ENCODE assay signal across 11 cellular contexts in genomic region chr13:34357435-34358232, GRCh38.
DNase-seq lines count a peak whose midpoint lies in the region; ATAC-seq and TF ChIP-seq lines count a peak whose summit lies in the region.
"Had no signal": no experiment of that assay in that cellular context is flagged by ENCODE, and none has a peak within 500 bp of the region (broad histone marks: within the 10 kb centered on the region; RNA-seq: fewer than 3 reads in every experiment).

No MANE protein-coding gene starts in this region.

- dilution Hi-C loops in mammary epithelial cell (cut with HindIII; ENCODE audit: low sequenced_read_pairs) = no loop called here

- TF ChIP-seq POLR2A in NB4 (IDR thresholded peaks at IDR 0.05; ENCODE audit: extremely low read depth, insufficient read length) = no peak

- H3K27ac ChIP-seq in mammary epithelial cell (ENCODE audit: insufficient read depth, low read depth, low read length) = peak overlapping the region; percentile 40
- H3K27ac ChIP-seq in mesenchymal stem cell (ENCODE audit: low read length, poor library complexity, severe bottlenecking) = peak overlapping the region; percentile 17

- peak overlapping the region; percentile 90 to 96 for H3K18ac ChIP-seq in mesenchymal stem cell (ENCODE audit: low read depth in 1 of 2, low read length in 2 of 2)

- no TSS peak for BruUV-seq in mammary epithelial cell (replicated peaks; lab: Mats Ljungman, UMichigan)

- H3K4me3 ChIP-seq in NB4 (ENCODE audit: low read depth, low read length) = no peak overlapping the region
- H3K4me3 ChIP-seq in mammary epithelial cell (replicated peaks in 1 of 3; ENCODE audit: insufficient read depth in 1 of 3, low read depth in 2 of 3, low read length in 3 of 3) = no peak overlapping the region
- H3K4me3 ChIP-seq in mesenchymal stem cell (ENCODE audit: insufficient read depth in 1 of 2, low read depth in 1 of 2, low read length in 2 of 2) = no peak overlapping the region
- H3K4me3 ChIP-seq: lung had no signal

- peak overlapping the region; percentile 93 to 99 for H3K4ac ChIP-seq in mesenchymal stem cell (ENCODE audit: low read depth in 1 of 2, low read length in 2 of 2)

- H2AK5ac ChIP-seq in mesenchymal stem cell (ENCODE audit: low read length, severe bottlenecking) = peak overlapping the region; percentile 91

- H3K79me1 ChIP-seq in mesenchymal stem cell (replicated peaks; ENCODE audit: low read length, poor library complexity, severe bottlenecking) = no peaks in the 10 kb centered on the region

- ATAC-seq in Right ventricle myocardium inferior (no peak), GM21528 (IDR thresholded peaks at IDR 0.05; ENCODE audit: low FRiP score, unreplicated experiment) (no peak), GM19397 (IDR thresholded peaks at IDR 0.05; ENCODE audit: unreplicated experiment) (no peak)

- DNase-seq in EL (peak; percentile 87), NB4 (ENCODE audit: low read depth) (peak; percentile 46), mammary epithelial cell (peak; percentile 79), mesenchymal stem cell (peak; percentile 83), Right ventricle myocardium inferior (ENCODE audit: missing footprints) (no peak), medulla oblongata (ENCODE audit: extremely low spot score) (no peak)
- DNase-seq: NCI-H1436 treated with DMSO at 0.1 percent for 48 hours; stimulated activated naive CD4-positive, alpha-beta T cell had no signal

- H3K23ac ChIP-seq in mesenchymal stem cell (ENCODE audit: low read length in 2 of 2) = no peak overlapping the region

- no peak for TF ChIP-seq CTCF in NB4 (IDR thresholded peaks at IDR 0.05; ENCODE audit: low read depth, low read length)
- no peak for TF ChIP-seq CTCF in mammary epithelial cell (conservative IDR thresholded peaks at IDR 0.05 in 1 of 2, IDR thresholded peaks at IDR 0.05 in 1 of 2; ENCODE audit: extremely low read depth in 1 of 2, insufficient read depth in 1 of 2, low read depth in 1 of 2, low read length in 2 of 2)

- H3K4me2 ChIP-seq in mammary epithelial cell (ENCODE audit: insufficient read depth, low read depth, low read length) = peak overlapping the region; percentile 32
- H3K4me2 ChIP-seq in mesenchymal stem cell (ENCODE audit: low read length, poor library complexity, severe bottlenecking) = no peak overlapping the region

- no peaks in the 10 kb centered on the region for H3K79me2 ChIP-seq in mammary epithelial cell (ENCODE audit: insufficient read depth, low read length)

- H4K8ac ChIP-seq in mesenchymal stem cell (ENCODE audit: low read length) = peak overlapping the region; percentile 88

- no peaks in the 10 kb centered on the region for H3K27me3 ChIP-seq in mammary epithelial cell (ENCODE audit: insufficient read depth, low read length)
- H3K27me3 ChIP-seq in mesenchymal stem cell (ENCODE audit: control insufficient read depth in 1 of 2, insufficient read depth in 1 of 2, low read length in 2 of 2) = no peaks in the 10 kb centered on the region

- H2BK5ac ChIP-seq in mesenchymal stem cell (ENCODE audit: low read depth, low read length, poor library complexity, severe bottlenecking) = peak overlapping the region; percentile 58

- intact Hi-C loops in mammary epithelial cell (cut with micrococcal nuclease) (loop anchor here (2.0 to 10.0 kb wide), 2 partner anchors 55 to 107 kb away; no protein-coding TSS in a partner anchor), Right ventricle myocardium inferior (cut with DNase I) (no loop called here)

- H2AFZ ChIP-seq in mammary epithelial cell (ENCODE audit: low read depth, low read length) (peak overlapping the region; percentile 60), mesenchymal stem cell (ENCODE audit: low read depth, low read length) (no peak overlapping the region)

- 44% methylated on average over 10 of the region's 10 CpGs for WGBS in mammary epithelial cell (ENCODE audit: low coverage, missing lambda C conversion rate)
- 19% methylated on average over 9 of the region's 10 CpGs for WGBS in mesenchymal stem cell

- peak overlapping the region; percentile 97 for H4K91ac ChIP-seq in mesenchymal stem cell (ENCODE audit: low read length)

- H2BK15ac ChIP-seq in mesenchymal stem cell (ENCODE audit: low read depth, poor library complexity, severe bottlenecking) = peak overlapping the region; percentile 90

- H2BK12ac ChIP-seq in mesenchymal stem cell (ENCODE audit: low read length in 2 of 2) = peak overlapping the region; percentile 98 to 99

- peak overlapping the region in 1 of 2 experiments; percentile 92 for H3K14ac ChIP-seq in mesenchymal stem cell (ENCODE audit: low read length in 2 of 2)

- H3K4me1 ChIP-seq in mammary epithelial cell (ENCODE audit: insufficient read depth, low read length) (peaks cover 47% of the 10 kb centered on the region), mesenchymal stem cell (ENCODE audit: control insufficient read depth, insufficient read depth, low read depth, low read length) (peaks cover 11% of the 10 kb centered on the region)

- CTCF ChIA-PET in mammary epithelial cell (lab: Charles Lee; ENCODE audit: low non-redundant PET) = interaction anchor here (0.6 kb wide), 1 partner anchor 53 kb away, joined by 4 read pairs; no protein-coding TSS in a partner anchor

- no peaks in the 10 kb centered on the region for H3K36me3 ChIP-seq in mammary epithelial cell (ENCODE audit: insufficient read depth, low read length)
- no peaks in the 10 kb centered on the region for H3K36me3 ChIP-seq in mesenchymal stem cell (ENCODE audit: control insufficient read depth in 1 of 2, insufficient read depth in 2 of 2, low read depth in 1 of 2, low read length in 2 of 2)

- in situ Hi-C loops in mammary epithelial cell (cut with MboI; ENCODE audit: low sequenced_read_pairs in 2 of 2) = no loop called here

- H2BK120ac ChIP-seq in mesenchymal stem cell (ENCODE audit: low read depth, low read length) = peak overlapping the region; percentile 88

- H3K9me3 ChIP-seq in mammary epithelial cell (replicated peaks; ENCODE audit: insufficient read depth, low read length) = no peaks in the 10 kb centered on the region
- H3K9me3 ChIP-seq in mesenchymal stem cell (ENCODE audit: control insufficient read depth, low read length) = no peaks in the 10 kb centered on the region

- no peaks in the 10 kb centered on the region for H4K20me1 ChIP-seq in mammary epithelial cell (ENCODE audit: insufficient read depth, low read length)

- H3K9ac ChIP-seq in mammary epithelial cell (ENCODE audit: insufficient read depth, low read length) (no peak overlapping the region), mesenchymal stem cell (ENCODE audit: low read length) (peak overlapping the region; percentile 37)

Comparison
In these comparisons a context has a peak if more than half of its experiments do, and no peak if none do; other contexts are left out.
1. DNase-seq: peak in EL (single experiment), NB4 (single experiment), mammary epithelial cell (single experiment) and mesenchymal stem cell (single experiment); none in Right ventricle myocardium inferior (single experiment) and medulla oblongata (single experiment).